Comparison of ENCODE assay signal across 16 cellular contexts in the genomic region with DNA sequence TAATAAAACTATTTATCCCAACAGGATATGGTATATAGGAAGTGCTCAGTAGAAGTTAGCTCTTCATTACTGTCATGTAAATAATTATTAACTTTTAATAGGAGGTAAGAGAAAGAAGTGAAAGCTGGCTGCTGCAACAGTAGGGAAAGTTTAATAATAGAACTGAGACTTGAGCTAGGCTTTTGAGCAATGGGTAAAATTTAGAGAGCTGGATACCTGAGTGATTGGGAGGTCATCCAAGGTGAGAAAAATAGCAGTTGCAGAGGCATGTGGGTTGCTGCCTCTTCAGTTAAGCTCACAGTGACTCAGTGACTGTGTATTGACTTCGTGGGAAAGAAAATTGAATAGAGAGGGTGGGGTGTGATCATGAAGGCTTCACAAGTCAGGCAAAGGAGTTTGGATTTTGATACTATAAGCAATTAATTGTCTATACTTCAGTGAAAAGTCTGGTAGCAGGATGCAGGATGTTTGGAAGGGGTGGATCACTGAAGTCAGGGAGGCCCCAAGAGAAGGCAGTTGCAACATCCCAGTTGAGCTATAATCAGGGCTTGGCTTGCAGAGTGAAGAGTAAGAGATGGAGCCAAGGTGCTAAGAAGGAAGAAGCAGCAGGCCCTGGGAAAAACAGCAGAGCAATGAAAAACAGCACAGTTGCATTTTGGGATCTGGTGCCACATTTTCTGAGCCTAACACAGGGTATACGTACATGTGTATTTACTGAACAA.
DNase-seq lines count a peak whose midpoint lies in the region; ATAC-seq, FAIRE-seq and TF ChIP-seq lines count a peak whose summit lies in the region.
"Had no signal": no experiment of that assay in that cellular context is flagged by ENCODE, and none has a peak within 500 bp of the region (broad histone marks: within the 10 kb centered on the region; RNA-seq: fewer than 3 reads in every experiment).

No MANE protein-coding gene starts in this region.

- TF ChIP-seq CTCF in breast epithelium (IDR thresholded peaks at IDR 0.05) (no peak), D721Med (IDR thresholded peaks at IDR 0.05; ENCODE audit: insufficient read depth, missing control alignments) (no peak), lower leg skin (IDR thresholded peaks at IDR 0.05) (no peak)

- H3K4me1 ChIP-seq in breast epithelium: no peaks in the 10 kb centered on the region

- H3K9me3 ChIP-seq in breast epithelium: no peaks in the 10 kb centered on the region
- H3K9me3 ChIP-seq: neutrophil, thoracic aorta had no signal

- no peaks in the 10 kb centered on the region for H3K27me3 ChIP-seq in breast epithelium

- H3K4me3 ChIP-seq in breast epithelium (no peak overlapping the region), lower leg skin (ENCODE audit: low read depth, poor library complexity, severe bottlenecking) (no peak overlapping the region)
- H3K4me3 ChIP-seq: thoracic aorta had no signal

- FAIRE-seq in D721Med (lab: Jason Lieb, UNC): no peak

- no peak for ATAC-seq in GM21825 (IDR thresholded peaks at IDR 0.05; ENCODE audit: unreplicated experiment)
- ATAC-seq: T-cell had no signal

- DNase-seq in GM03348 (ENCODE audit: low spot score) (peak; percentile 66), HCEC 1CT (peak; percentile 46), breast epithelium (ENCODE audit: low spot score in 2 of 2) (no peak), iris pigment epithelial cell (ENCODE audit: low read depth) (peak; percentile 58), D721Med (ENCODE audit: insufficient read length, low spot score) (no peak), lower leg skin (ENCODE audit: low spot score in 2 of 2) (no peak)
- no peak for DNase-seq in activated CD4-positive, alpha-beta T cell treated with anti-CD3 and anti-CD28 coated beads, Interleukin-2, amount 50 U/mL, for 4 hours
- DNase-seq: amniotic stem cell; C1 segment of cervical spinal cord; effector memory CD4-positive, alpha-beta T cell; immature natural killer cell; NCI-H187; T-cell had no signal

- WGBS in lower leg skin, 2 donors: 31 to 36% methylated on average over 2 of the region's 2 CpGs

- TF ChIP-seq POLR2A in breast epithelium (IDR thresholded peaks at IDR 0.05): no peak
- TF ChIP-seq POLR2A in lower leg skin (IDR thresholded peaks at IDR 0.05): no peak

- no peaks in the 10 kb centered on the region for H3K36me3 ChIP-seq in breast epithelium
- H3K36me3 ChIP-seq: neutrophil, thoracic aorta had no signal

- H3K27ac ChIP-seq in breast epithelium: peak overlapping the region; percentile 27 to 40
- H3K27ac ChIP-seq: neutrophil, thoracic aorta had no signal

- intact Hi-C loops in breast epithelium (cut with DNase I; ENCODE audit: low total_unique reads) (no loop called here), lower leg skin (cut with DNase I; ENCODE audit: low total_unique reads) (no loop called here)

Comparison
In these comparisons a context has a peak if more than half of its experiments do, and no peak if none do; other contexts are left out.
1. DNase-seq: peak in GM03348 (single experiment), HCEC 1CT (single experiment) and iris pigment epithelial cell (single experiment); none in breast epithelium (0 of 2), D721Med (single experiment), activated CD4-positive, alpha-beta T cell treated with anti-CD3 and anti-CD28 coated beads, Interleukin-2, amount 50 U/mL, for 4 hours (0 of 2) and lower leg skin (0 of 2).